7 cellular contexts compared by ENCODE assay signal in genomic region chrX:31099536-31100090, GRCh38.
DNase-seq lines count a peak whose midpoint lies in the region; ATAC-seq, FAIRE-seq and TF ChIP-seq lines count a peak whose summit lies in the region.

No MANE protein-coding gene starts in this region.

- no peak for TF ChIP-seq POLR2A in H54 (IDR thresholded peaks at IDR 0.05; ENCODE audit: low read depth, low read length)

- no peak for FAIRE-seq in H54 (lab: Jason Lieb, UNC)

- peak; percentile 90 for ATAC-seq in GM18907 (IDR thresholded peaks at IDR 0.05; ENCODE audit: unreplicated experiment)
- peak; percentile 74 for ATAC-seq in GM21619 (IDR thresholded peaks at IDR 0.05; ENCODE audit: unreplicated experiment)
- ATAC-seq in HG03571 (IDR thresholded peaks at IDR 0.05; ENCODE audit: unreplicated experiment) = peak; percentile 68

- DNase-seq in iris pigment epithelial cell (ENCODE audit: low read depth) = peak; percentile 26
- no peak for DNase-seq in NCI-H1417 (lab: John Stamatoyannopoulos, UW)
- no peak for DNase-seq in H54 (ENCODE audit: insufficient read length, low spot score)
- no peak for DNase-seq in C1 segment of cervical spinal cord (lab: John Stamatoyannopoulos, UW)
